In genomic region chr9:134068742-134069535, GRCh38 we compare ENCODE assay signal across 8 cellular contexts. TPM values are rescaled to one million over a fixed set of nuclear protein-coding genes. Genes with fewer than 3 reads are reported as not detected.
DNase-seq lines count a peak whose midpoint lies in the region; ATAC-seq and TF ChIP-seq lines count a peak whose summit lies in the region.

No MANE protein-coding gene starts in this region.

- H3K27me3 ChIP-seq in heart left ventricle (peaks cover 0 to 2% (median 0%) of the 10 kb centered on the region in 9 donors), kidney epithelial cell (ENCODE audit: control insufficient read depth, insufficient read depth, low read length) (peaks cover 25% of the 10 kb centered on the region), testis (no peaks in the 10 kb centered on the region)

- H3K4me1 ChIP-seq in heart left ventricle (peaks cover 0 to 37% (median 23%) of the 10 kb centered on the region in 12 donors), testis (peaks cover 7% of the 10 kb centered on the region)

- WGBS in heart left ventricle, 4 donors: 26 to 42% (median 31%) methylated on average over 30 to 31 of the region's 31 CpGs
- WGBS in testis, 2 donors: 11% methylated on average over 24 to 31 of the region's 31 CpGs

- TF ChIP-seq CTCF in heart left ventricle (IDR thresholded peaks at IDR 0.05): no peak
- no peak for TF ChIP-seq CTCF in kidney epithelial cell (IDR thresholded peaks at IDR 0.05; ENCODE audit: insufficient read depth, low read length, poor library complexity, severe bottlenecking)
- TF ChIP-seq CTCF in testis (IDR thresholded peaks at IDR 0.05): no peak
- TF ChIP-seq CTCF in GM10266 (IDR thresholded peaks at IDR 0.05; ENCODE audit: control insufficient read depth, insufficient read depth, low read depth, missing control alignments): no peak

- H3K9me3 ChIP-seq in heart left ventricle (no peaks in the 10 kb centered on the region), testis (no peaks in the 10 kb centered on the region)

- intact Hi-C loops in heart left ventricle (cut with DNase I): loop anchor here in 8 of 10 donors (1.0 to 10.0 kb wide), 9 partner anchors 42 to 258 kb away; partner anchors contain the start of genes BRD3OS (in 6 of the 8), WDR5 (in 2 of the 8), RNU6ATAC (in 1 of the 8) and RXRA (in 1 of the 8)
- intact Hi-C loops in left cardiac atrium (cut with DNase I): loop anchor here in 1 of 2 donors (5.0 to 10.0 kb wide), 2 partner anchors 42 to 66 kb away; partner anchors contain the start of genes BRD3OS and WDR5
- intact Hi-C loops in testis (cut with DNase I; ENCODE audit: low total_unique reads): no loop called here

- H3K36me3 Mint-ChIP-seq in activated naive CD8-positive, alpha-beta T cell treated with anti-CD3 and anti-CD28 coated beads for 36 hours: no peaks in the 10 kb centered on the region

- H3K27ac ChIP-seq in heart left ventricle: peak overlapping the region; percentile 95 to 100 (median 98)
- peak overlapping the region in 1 of 2 donors; percentile 98 for H3K27ac ChIP-seq in testis

- no peak for ATAC-seq in heart left ventricle
- ATAC-seq in left cardiac atrium: no peak

- peak overlapping the region; percentile 67 for H3K27ac Mint-ChIP-seq in activated naive CD8-positive, alpha-beta T cell treated with anti-CD3 and anti-CD28 coated beads for 36 hours

- no peaks in the 10 kb centered on the region for H3K36me3 ChIP-seq in heart left ventricle
- peaks cover 1% of the 10 kb centered on the region for H3K36me3 ChIP-seq in kidney epithelial cell (ENCODE audit: control insufficient read depth, insufficient read depth, low read length)
- no peaks in the 10 kb centered on the region for H3K36me3 ChIP-seq in testis (ENCODE audit: low read depth, missing control alignments)

- H3K4me1 Mint-ChIP-seq in activated naive CD8-positive, alpha-beta T cell treated with anti-CD3 and anti-CD28 coated beads for 36 hours: peaks cover 20% of the 10 kb centered on the region

- TF ChIP-seq POLR2A in heart left ventricle (IDR thresholded peaks at IDR 0.05): no peak
- TF ChIP-seq POLR2A in testis (IDR thresholded peaks at IDR 0.05): no peak

- peak overlapping the region; percentile 78 for H3K4me3 Mint-ChIP-seq in activated naive CD8-positive, alpha-beta T cell treated with anti-CD3 and anti-CD28 coated beads for 36 hours

- H3K27me3 Mint-ChIP-seq in activated naive CD8-positive, alpha-beta T cell treated with anti-CD3 and anti-CD28 coated beads for 36 hours: peaks cover 23% of the 10 kb centered on the region

- DNase-seq in heart left ventricle: peak in 2 of 5 donors; percentile 17 to 47
- no peak for DNase-seq in left cardiac atrium
- DNase-seq in activated naive CD8-positive, alpha-beta T cell treated with anti-CD3 and anti-CD28 coated beads for 36 hours: no peak
- DNase-seq in kidney epithelial cell (ENCODE audit: low read depth): no peak
- no peak for DNase-seq in testis
- DNase-seq in GM10266 (ENCODE audit: extremely low spot score): no peak
- DNase-seq in HK-2 (ENCODE audit: unreplicated experiment): no peak
- DNase-seq in NOMO-1 treated with dmso at 0.1 percent for 144 hours (lab: John Stamatoyannopoulos, UW; ENCODE audit: unreplicated experiment): no peak

- no peaks in the 10 kb centered on the region for H3K9me3 Mint-ChIP-seq in activated naive CD8-positive, alpha-beta T cell treated with anti-CD3 and anti-CD28 coated beads for 36 hours

- H3K4me3 ChIP-seq in heart left ventricle (peak overlapping the region; percentile 61 to 100 (median 90)), kidney epithelial cell (ENCODE audit: low read depth, low read length) (peak overlapping the region; percentile 58), testis (peak overlapping the region; percentile 59 to 86)

RNA-seq across cellular contexts. Expression of gene BRD3, which starts 1.1 kb away (rescaled TPM):
- 10 to 100 TPM; 14.0 to 37.3 (median 29.3) TPM for total RNA-seq in heart left ventricle
- polyA plus RNA-seq in heart left ventricle: 10 to 100 TPM; 10.3 to 10.9 TPM
- total RNA-seq in left cardiac atrium: 10 to 100 TPM; 25.5 to 28.0 TPM
- 10 to 100 TPM; 32.3 to 34.0 TPM for total RNA-seq in activated naive CD8-positive, alpha-beta T cell treated with anti-CD3 and anti-CD28 coated beads for 36 hours
- total RNA-seq in kidney epithelial cell: 23.3 and 32.0 TPM in 2 replicates
- 10 to 100 TPM; 44.3 to 64.5 TPM for total RNA-seq in testis
- polyA plus RNA-seq in testis (ENCODE audit: insufficient read depth, low read depth, low replicate concordance): 30.2 TPM

RNA-seq across cellular contexts. Expression of gene BRD3OS, which starts 43.7 kb away (rescaled TPM):
- total RNA-seq in heart left ventricle (10 to 100 TPM in 4 of 9 donors, 1 to 10 TPM in 5; 5.3 to 13.8 (median 9.3) TPM), left cardiac atrium (1 to 10 TPM; 7.0 to 7.9 TPM), kidney epithelial cell (12.8 and 14.2 TPM in 2 replicates), testis (10 to 100 TPM; 18.9 to 19.0 TPM)
- polyA plus RNA-seq in heart left ventricle (1 to 10 TPM; 1.8 to 8.9 TPM), testis (ENCODE audit: insufficient read depth, low read depth, low replicate concordance) (29.5 TPM)
- 10 to 100 TPM; 12.6 to 12.7 TPM for total RNA-seq in activated naive CD8-positive, alpha-beta T cell treated with anti-CD3 and anti-CD28 coated beads for 36 hours
